1 cellular context compared by ENCODE assay signal in genomic region chr6:15411766-15412165, GRCh38.
TF ChIP-seq lines count a peak whose summit lies in the region.

No MANE protein-coding gene starts in this region.

TF ChIP-seq in GM12878, 131 proteins besides CTCF, POLR2A, EP300 and RAD21 (continued from another document):
- TF ChIP-seq BCLAF1 (IDR thresholded peaks at IDR 0.05) (no peak), ELK1 (IDR thresholded peaks at IDR 0.05; ENCODE audit: low read depth, low read length) (no peak), SPI1 (IDR thresholded peaks at IDR 0.05; ENCODE audit: borderline replicate concordance, insufficient read depth, low read depth, low read length) (peak; percentile 33; the same call in 1 of the 2 replicates), FOXM1 (IDR thresholded peaks at IDR 0.05; ENCODE audit: low read depth, low read length) (no peak), IKZF2 (IDR thresholded peaks at IDR 0.05) (peak in 1 of 2 experiments; percentile 11; a peak in 1 of 4 replicates), RAD51 (IDR thresholded peaks at IDR 0.05) (peak; percentile 37), PML (IDR thresholded peaks at IDR 0.05; ENCODE audit: low read length) (no peak)
